In the genomic region with DNA sequence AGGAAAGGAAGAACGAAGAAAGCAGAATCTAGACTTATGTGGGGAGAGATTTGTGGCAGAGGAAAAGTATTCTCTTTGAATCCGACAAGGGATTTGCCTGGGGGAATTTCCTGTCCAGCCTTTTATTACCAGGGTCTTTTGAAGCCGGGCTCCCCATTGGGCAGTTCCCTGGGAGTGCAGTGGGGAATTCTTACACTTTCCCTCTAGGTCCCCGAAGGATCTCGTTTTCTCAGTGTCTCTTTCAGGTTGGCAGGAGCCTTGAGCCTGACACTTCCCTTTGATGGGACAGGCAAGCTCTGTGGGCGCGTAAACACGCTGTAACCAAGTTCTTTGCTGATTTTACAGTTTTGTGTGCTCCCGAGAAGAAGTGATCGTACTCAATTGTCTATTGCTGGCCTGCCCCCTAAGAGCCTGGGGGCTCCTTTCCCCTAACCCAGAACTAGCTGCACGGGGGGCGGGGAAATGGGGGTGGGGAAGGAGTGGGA, we compare ENCODE assay signal across 9 cellular contexts. TPM values are rescaled to one million over a fixed set of nuclear protein-coding genes. Genes with fewer than 3 reads are reported as not detected.
A peak's percentile ranks its signal among the peaks of the same experiment; 100 is the strongest.
DNase-seq lines count a peak whose midpoint lies in the region; ATAC-seq and TF ChIP-seq lines count a peak whose summit lies in the region.
"Had no signal": no experiment of that assay in that cellular context is flagged by ENCODE, and none has a peak within 500 bp of the region (broad histone marks: within the 10 kb centered on the region; RNA-seq: fewer than 3 reads in every experiment).

No MANE protein-coding gene starts in this region.

- POLR2A ChIA-PET in CD4-positive, alpha-beta T cell (lab: Charles Lee) = no interaction called here

- H3K9me3 ChIP-seq in CD4-positive, alpha-beta T cell (ENCODE audit: control insufficient read depth, low read length) = no peaks in the 10 kb centered on the region
- H3K9me3 ChIP-seq in HUES6 (ENCODE audit: control insufficient read depth, insufficient read depth, low read depth, low read length) (no peaks in the 10 kb centered on the region), neuron (ENCODE audit: low read length) (no peaks in the 10 kb centered on the region)

- peaks cover 87% of the 10 kb centered on the region for H3K27me3 ChIP-seq in CD4-positive, alpha-beta T cell (ENCODE audit: control insufficient read depth, insufficient read depth, low read length)
- H3K27me3 ChIP-seq in HUES6 (ENCODE audit: control insufficient read depth, insufficient read depth, low read length) (no peaks in the 10 kb centered on the region), neuron (ENCODE audit: insufficient read depth, low read length) (no peaks in the 10 kb centered on the region)

- H3K9me3 Mint-ChIP-seq in CD4-positive, alpha-beta T cell = no peaks in the 10 kb centered on the region
- no peaks in the 10 kb centered on the region for H3K9me3 Mint-ChIP-seq in endothelial cell (ENCODE audit: unreplicated experiment)

- peaks cover 49% of the 10 kb centered on the region for H3K4me1 ChIP-seq in HUES6 (ENCODE audit: control insufficient read depth, insufficient read depth, low read length)
- H3K4me1 ChIP-seq in neuron (ENCODE audit: insufficient read depth, low read length) = peaks cover 30% of the 10 kb centered on the region

- TF ChIP-seq CTCF in CD4-positive, alpha-beta T cell (IDR thresholded peaks at IDR 0.05) = no peak
- TF ChIP-seq CTCF in endothelial cell (IDR thresholded peaks at IDR 0.05; ENCODE audit: unreplicated experiment) = no peak

- H3K27me3 Mint-ChIP-seq in CD4-positive, alpha-beta T cell = peaks cover 92% of the 10 kb centered on the region
- H3K27me3 Mint-ChIP-seq in endothelial cell (ENCODE audit: unreplicated experiment) = peaks cover 10% of the 10 kb centered on the region

- peaks cover 41% of the 10 kb centered on the region for H3K4me1 Mint-ChIP-seq in CD4-positive, alpha-beta T cell (ENCODE audit: low read depth)
- peaks cover 27% of the 10 kb centered on the region for H3K4me1 Mint-ChIP-seq in endothelial cell (ENCODE audit: unreplicated experiment)

- CTCF ChIA-PET in CD4-positive, alpha-beta T cell (lab: Charles Lee) = no interaction called here

- peak overlapping the region; percentile 95 for H3K9ac ChIP-seq in HUES6 (ENCODE audit: low read length)

- no peaks in the 10 kb centered on the region for H3K36me3 ChIP-seq in HUES6 (ENCODE audit: control insufficient read depth, insufficient read depth, low read length)
- peaks cover 3% of the 10 kb centered on the region for H3K36me3 ChIP-seq in neuron (ENCODE audit: insufficient read depth, low read length)

- no peak for ATAC-seq in CD4-positive, alpha-beta T cell (ENCODE audit: poor library complexity)
- no peak for ATAC-seq in GM18858 (IDR thresholded peaks at IDR 0.05; ENCODE audit: unreplicated experiment)
- no peak for ATAC-seq in GM21717 (IDR thresholded peaks at IDR 0.05; ENCODE audit: unreplicated experiment)

- H3K27ac ChIP-seq in CD4-positive, alpha-beta T cell (ENCODE audit: low read depth, low read length) = no peak overlapping the region
- H3K27ac ChIP-seq in HUES6 (ENCODE audit: low read depth, low read length) = peak overlapping the region; percentile 69

- peak overlapping the region; percentile 71 for H2AFZ ChIP-seq in neuron (ENCODE audit: low read depth, low read length)

- peak overlapping the region; percentile 22 for H3K4me3 Mint-ChIP-seq in CD4-positive, alpha-beta T cell
- H3K4me3 Mint-ChIP-seq in endothelial cell (ENCODE audit: unreplicated experiment) = peak overlapping the region; percentile 99

- intact Hi-C loops in CD4-positive, alpha-beta T cell (cut with DNase I, micrococcal nuclease) = loop anchor here in 1 of 2 experiments (5.0 kb wide), 1 partner anchor 1119 kb away; no protein-coding TSS in a partner anchor

- peak overlapping the region; percentile 95 for H3K4me3 ChIP-seq in HUES6 (ENCODE audit: low read depth, low read length)
- peak overlapping the region; percentile 69 for H3K4me3 ChIP-seq in neuron (ENCODE audit: low read length)

- H3K27ac Mint-ChIP-seq in CD4-positive, alpha-beta T cell = no peak overlapping the region
- H3K27ac Mint-ChIP-seq in endothelial cell (ENCODE audit: unreplicated experiment) = peak overlapping the region; percentile 74

- no peaks in the 10 kb centered on the region for H3K36me3 Mint-ChIP-seq in CD4-positive, alpha-beta T cell (ENCODE audit: low read depth)
- H3K36me3 Mint-ChIP-seq in endothelial cell (ENCODE audit: low read depth, unreplicated experiment) = no peaks in the 10 kb centered on the region

- no peak for DNase-seq in CD4-positive, alpha-beta T cell
- DNase-seq in endothelial cell (ENCODE audit: low spot score) (no peak), NCI-H2171 (lab: John Stamatoyannopoulos, UW) (no peak)
- DNase-seq in stimulated activated CD4-positive, alpha-beta T cell treated with anti-CD3 and anti-CD28 coated beads, Interleukin-2, amount 100 ng/mL, for 48 hours = no peak

RNA-seq across cellular contexts. Expression of gene VCAN, which starts 0.6 kb away (rescaled TPM):
- 1 to 10 TPM; 6.4 to 7.1 TPM for total RNA-seq in CD4-positive, alpha-beta T cell
- total RNA-seq in endothelial cell (ENCODE audit: unreplicated experiment) = 203 TPM
- total RNA-seq: T-helper 2 cell treated with Interferon-gamma antibody and Interleukin-4, amounts not matched to agents 100 ng/mL and 5 ng/mL, for 36 hours had no signal

Comparison
In these comparisons a context has a peak if more than half of its experiments do, and no peak if none do; other contexts are left out.
1. RNA of gene VCAN, which starts 0.6 kb away (total RNA-seq): 203 TPM in endothelial cell (single experiment); 6.4 to 7.1 TPM in CD4-positive, alpha-beta T cell; every median in the first group is over 10 times any median in the second.